8 cellular contexts compared by ENCODE assay signal in genomic region chr7:139034336-139034735, GRCh38. TPM values are rescaled to one million over a fixed set of nuclear protein-coding genes. Genes with fewer than 3 reads are reported as not detected.
A peak's percentile ranks its signal among the peaks of the same experiment; 100 is the strongest.
DNase-seq lines count a peak whose midpoint lies in the region; ATAC-seq, FAIRE-seq and TF ChIP-seq lines count a peak whose summit lies in the region.

No MANE protein-coding gene starts in this region.

- H3K4me1 Mint-ChIP-seq in activated T-cell treated with anti-CD3 and anti-CD28 coated beads, Interleukin-2, amount 50 U/mL, for 72 hours (ENCODE audit: low read depth) = peaks cover 27% of the 10 kb centered on the region
- H3K4me1 Mint-ChIP-seq in endothelial cell (ENCODE audit: unreplicated experiment) = peaks cover 18% of the 10 kb centered on the region
- H3K4me1 Mint-ChIP-seq in stimulated activated naive CD8-positive, alpha-beta T cell treated with anti-CD3 and anti-CD28 coated beads, Interleukin-15, amount 100 ng/mL, for 72 hours = peaks cover 32% of the 10 kb centered on the region

- peak overlapping the region; percentile 79 to 84 for H3K4me3 Mint-ChIP-seq in activated T-cell treated with anti-CD3 and anti-CD28 coated beads, Interleukin-2, amount 50 U/mL, for 72 hours
- H3K4me3 Mint-ChIP-seq in endothelial cell (ENCODE audit: unreplicated experiment) = peak overlapping the region; percentile 86
- peak overlapping the region; percentile 82 to 88 for H3K4me3 Mint-ChIP-seq in stimulated activated naive CD8-positive, alpha-beta T cell treated with anti-CD3 and anti-CD28 coated beads, Interleukin-15, amount 100 ng/mL, for 72 hours

- H3K36me3 Mint-ChIP-seq in activated T-cell treated with anti-CD3 and anti-CD28 coated beads, Interleukin-2, amount 50 U/mL, for 72 hours (ENCODE audit: insufficient read depth in 2 of 2) = peaks cover 0 to 9% of the 10 kb centered on the region in 2 donors
- peaks cover 11% of the 10 kb centered on the region for H3K36me3 Mint-ChIP-seq in endothelial cell (ENCODE audit: low read depth, unreplicated experiment)

- no peak for TF ChIP-seq CTCF in endothelial cell (IDR thresholded peaks at IDR 0.05; ENCODE audit: unreplicated experiment)

- peaks cover 7% of the 10 kb centered on the region for H3K27me3 Mint-ChIP-seq in activated T-cell treated with anti-CD3 and anti-CD28 coated beads, Interleukin-2, amount 50 U/mL, for 72 hours (ENCODE audit: low read depth)
- peaks cover 4% of the 10 kb centered on the region for H3K27me3 Mint-ChIP-seq in endothelial cell (ENCODE audit: unreplicated experiment)
- H3K27me3 Mint-ChIP-seq in stimulated activated naive CD8-positive, alpha-beta T cell treated with anti-CD3 and anti-CD28 coated beads, Interleukin-15, amount 100 ng/mL, for 72 hours = no peaks in the 10 kb centered on the region

- FAIRE-seq in RCC 7860 (lab: Jason Lieb, UNC) = no peak

- no peaks in the 10 kb centered on the region for H3K9me3 Mint-ChIP-seq in activated T-cell treated with anti-CD3 and anti-CD28 coated beads, Interleukin-2, amount 50 U/mL, for 72 hours
- no peaks in the 10 kb centered on the region for H3K9me3 Mint-ChIP-seq in endothelial cell (ENCODE audit: unreplicated experiment)
- H3K9me3 Mint-ChIP-seq in stimulated activated naive CD8-positive, alpha-beta T cell treated with anti-CD3 and anti-CD28 coated beads, Interleukin-15, amount 100 ng/mL, for 72 hours = no peaks in the 10 kb centered on the region

- no peak for ATAC-seq in activated T-cell treated with anti-CD3 and anti-CD28 coated beads, Interleukin-2, amount 50 U/mL, for 72 hours (replicated peaks in 1 of 2)
- no peak for ATAC-seq in stimulated activated naive CD8-positive, alpha-beta T cell treated with anti-CD3 and anti-CD28 coated beads, Interleukin-15, amount 100 ng/mL, for 72 hours
- no peak for ATAC-seq in HG03571 (IDR thresholded peaks at IDR 0.05; ENCODE audit: unreplicated experiment)

- H3K27ac Mint-ChIP-seq in activated T-cell treated with anti-CD3 and anti-CD28 coated beads, Interleukin-2, amount 50 U/mL, for 72 hours = no peak overlapping the region
- H3K27ac Mint-ChIP-seq in endothelial cell (ENCODE audit: unreplicated experiment) = peak overlapping the region; percentile 30
- no peak overlapping the region for H3K27ac Mint-ChIP-seq in stimulated activated naive CD8-positive, alpha-beta T cell treated with anti-CD3 and anti-CD28 coated beads, Interleukin-15, amount 100 ng/mL, for 72 hours

- no peak for DNase-seq in activated T-cell treated with anti-CD3 and anti-CD28 coated beads, Interleukin-2, amount 50 U/mL, for 72 hours
- no peak for DNase-seq in activated T-cell treated with anti-CD3 and anti-CD28 coated beads, Interleukin-2, amount 50 U/mL, for 48 hours
- peak; percentile 32 for DNase-seq in SW480 (ENCODE audit: low spot score)
- no peak for DNase-seq in endothelial cell (ENCODE audit: low spot score)
- DNase-seq in stimulated activated naive CD8-positive, alpha-beta T cell treated with anti-CD3 and anti-CD28 coated beads, Interleukin-15, amount 100 ng/mL, for 72 hours = no peak
- DNase-seq in RCC 7860 (ENCODE audit: low spot score) = no peak
- no peak for DNase-seq in SIG-M5 (lab: John Stamatoyannopoulos, UW)

RNA-seq across cellular contexts. Expression of gene ZC3HAV1L, which starts 1.5 kb away (rescaled TPM):
- 1 to 10 TPM; 6.3 to 9.8 TPM for total RNA-seq in activated T-cell treated with anti-CD3 and anti-CD28 coated beads, Interleukin-2, amount 50 U/mL, for 72 hours
- total RNA-seq in endothelial cell (ENCODE audit: unreplicated experiment) = 12.4 TPM

RNA-seq across cellular contexts. Expression of gene KIAA1549, which starts 53.1 kb away (rescaled TPM):
- total RNA-seq in activated T-cell treated with anti-CD3 and anti-CD28 coated beads, Interleukin-2, amount 50 U/mL, for 72 hours = 1 to 10 TPM in 1 of 2 donors, under 1 TPM in 1; 0.93 to 1.7 TPM
- 10.8 TPM for total RNA-seq in endothelial cell (ENCODE audit: unreplicated experiment)
